Comparison of ENCODE assay signal across 17 cellular contexts in genomic region chr10:102473445-102474331, GRCh38. TPM values are rescaled to one million over a fixed set of nuclear protein-coding genes. Genes with fewer than 3 reads are reported as not detected.
DNase-seq lines count a peak whose midpoint lies in the region; ATAC-seq, FAIRE-seq and TF ChIP-seq lines count a peak whose summit lies in the region.
"Had no signal": no experiment of that assay in that cellular context is flagged by ENCODE, and none has a peak within 500 bp of the region (broad histone marks: within the 10 kb centered on the region; RNA-seq: fewer than 3 reads in every experiment).

No MANE protein-coding gene starts in this region.

- POLR2A ChIA-PET in K562 (lab: Yijun Ruan, JAX), result interaction anchor here (0.6 to 2.1 kb wide), 3 partner anchors 11 to 319 kb away, joined by 3 to 7 read pairs (median 5); no protein-coding TSS in a partner anchor

- no TSS peak for BruUV-seq in K562 (replicated peaks; lab: Mats Ljungman, UMichigan)

- TF ChIP-seq RAD21 in K562 (CRISPR knock-in tag; conservative IDR thresholded peaks at IDR 0.05 in 1 of 2, IDR thresholded peaks at IDR 0.05 in 1 of 2), result no peak

- H2AFZ ChIP-seq in K562 (ENCODE audit: low read depth, low read length), result no peak overlapping the region

- no peaks in the 10 kb centered on the region for H3K27me3 Mint-ChIP-seq in natural killer cell treated with Interleukin-12 subunit alpha and Interleukin-12 subunit beta and Interleukin-15 and Interleukin-18, amount 100 ng/mL, for 72 hours
- no peaks in the 10 kb centered on the region for H3K27me3 Mint-ChIP-seq in natural killer cell (ENCODE audit: low read depth in 2 of 2)
- no peaks in the 10 kb centered on the region for H3K27me3 Mint-ChIP-seq in activated CD8-positive, alpha-beta memory T cell treated with anti-CD3 and anti-CD28 coated beads, Interleukin-2, amount 10 ng/mL, durations not matched to agents 7 days and 5 days
- H3K27me3 Mint-ChIP-seq in stimulated activated naive B cell treated with anti-CD40 and anti-IgM and Interleukin-4, amounts not matched to agents 10 μg/mL and 1 μg/mL and 100 μg/mL, for 72 hours, result no peaks in the 10 kb centered on the region

- no peak for TF ChIP-seq POLR2A in K562 (conservative IDR thresholded peaks at IDR 0.05)

- no peak for TF ChIP-seq EP300 in K562 (IDR thresholded peaks at IDR 0.05; ENCODE audit: low read length)

- no peak overlapping the region for H3K4me3 ChIP-seq in K562

- no peaks in the 10 kb centered on the region for H3K36me3 Mint-ChIP-seq in natural killer cell treated with Interleukin-12 subunit alpha and Interleukin-12 subunit beta and Interleukin-15 and Interleukin-18, amount 100 ng/mL, for 72 hours
- H3K36me3 Mint-ChIP-seq in natural killer cell, result no peaks in the 10 kb centered on the region
- H3K36me3 Mint-ChIP-seq in activated CD8-positive, alpha-beta memory T cell treated with anti-CD3 and anti-CD28 coated beads, Interleukin-2, amount 10 ng/mL, durations not matched to agents 7 days and 5 days, result peaks cover 1% of the 10 kb centered on the region
- peaks cover 20 to 32% of the 10 kb centered on the region in 2 donors for H3K36me3 Mint-ChIP-seq in stimulated activated naive B cell treated with anti-CD40 and anti-IgM and Interleukin-4, amounts not matched to agents 10 μg/mL and 1 μg/mL and 100 μg/mL, for 72 hours

- H3K9me3 Mint-ChIP-seq in natural killer cell treated with Interleukin-12 subunit alpha and Interleukin-12 subunit beta and Interleukin-15 and Interleukin-18, amount 100 ng/mL, for 72 hours, result no peaks in the 10 kb centered on the region
- H3K9me3 Mint-ChIP-seq in natural killer cell, result no peaks in the 10 kb centered on the region
- no peaks in the 10 kb centered on the region for H3K9me3 Mint-ChIP-seq in activated CD8-positive, alpha-beta memory T cell treated with anti-CD3 and anti-CD28 coated beads, Interleukin-2, amount 10 ng/mL, durations not matched to agents 7 days and 5 days (ENCODE audit: low read depth)
- H3K9me3 Mint-ChIP-seq in stimulated activated naive B cell treated with anti-CD40 and anti-IgM and Interleukin-4, amounts not matched to agents 10 μg/mL and 1 μg/mL and 100 μg/mL, for 72 hours, result no peaks in the 10 kb centered on the region

- no peaks in the 10 kb centered on the region for H3K9me1 ChIP-seq in K562 (ENCODE audit: control insufficient read depth, insufficient read depth, low read length)

- no peak for ATAC-seq in natural killer cell treated with Interleukin-12 subunit alpha and Interleukin-12 subunit beta and Interleukin-15 and Interleukin-18, amount 100 ng/mL, for 72 hours
- ATAC-seq in natural killer cell (no peak), K562 (no peak), HG03521 (IDR thresholded peaks at IDR 0.05; ENCODE audit: unreplicated experiment) (no peak)
- peak; percentile 76 for ATAC-seq in activated CD8-positive, alpha-beta memory T cell treated with anti-CD3 and anti-CD28 coated beads, Interleukin-2, amount 10 ng/mL, durations not matched to agents 7 days and 5 days
- ATAC-seq in stimulated activated naive B cell treated with anti-CD40 and anti-IgM and Interleukin-4, amounts not matched to agents 10 μg/mL and 1 μg/mL and 100 μg/mL, for 72 hours (replicated peaks), result no peak

- H3K4me1 Mint-ChIP-seq in natural killer cell treated with Interleukin-12 subunit alpha and Interleukin-12 subunit beta and Interleukin-15 and Interleukin-18, amount 100 ng/mL, for 72 hours (ENCODE audit: low read depth in 2 of 2), result peaks cover 14 to 19% of the 10 kb centered on the region in 2 donors
- peaks cover 0 to 17% of the 10 kb centered on the region in 2 donors for H3K4me1 Mint-ChIP-seq in natural killer cell
- H3K4me1 Mint-ChIP-seq in activated CD8-positive, alpha-beta memory T cell treated with anti-CD3 and anti-CD28 coated beads, Interleukin-2, amount 10 ng/mL, durations not matched to agents 7 days and 5 days, result peaks cover 10% of the 10 kb centered on the region
- peaks cover 2 to 4% of the 10 kb centered on the region in 2 donors for H3K4me1 Mint-ChIP-seq in stimulated activated naive B cell treated with anti-CD40 and anti-IgM and Interleukin-4, amounts not matched to agents 10 μg/mL and 1 μg/mL and 100 μg/mL, for 72 hours

- H4K20me1 ChIP-seq in K562 (replicated peaks; ENCODE audit: control insufficient read depth, insufficient read depth, low read length), result no peaks in the 10 kb centered on the region

- H3K9me3 ChIP-seq in K562 (replicated peaks; ENCODE audit: control insufficient read depth, insufficient read depth, low read depth, low read length), result no peaks in the 10 kb centered on the region
- H3K9me3 ChIP-seq: neutrophil had no signal

- no peak overlapping the region for H3K4me3 Mint-ChIP-seq in natural killer cell treated with Interleukin-12 subunit alpha and Interleukin-12 subunit beta and Interleukin-15 and Interleukin-18, amount 100 ng/mL, for 72 hours
- no peak overlapping the region for H3K4me3 Mint-ChIP-seq in natural killer cell
- no peak overlapping the region for H3K4me3 Mint-ChIP-seq in activated CD8-positive, alpha-beta memory T cell treated with anti-CD3 and anti-CD28 coated beads, Interleukin-2, amount 10 ng/mL, durations not matched to agents 7 days and 5 days
- no peak overlapping the region for H3K4me3 Mint-ChIP-seq in stimulated activated naive B cell treated with anti-CD40 and anti-IgM and Interleukin-4, amounts not matched to agents 10 μg/mL and 1 μg/mL and 100 μg/mL, for 72 hours

- no peak for FAIRE-seq in K562 (lab: Jason Lieb, UNC)
- FAIRE-seq: astrocyte had no signal

- intact Hi-C loops in natural killer cell (cut with micrococcal nuclease) (loop anchor here (10.0 kb wide), 1 partner anchor 319 kb away; the partner anchor contains the start of gene NOLC1), K562 (cut with micrococcal nuclease) (no loop called here)

- no peaks in the 10 kb centered on the region for H3K79me2 ChIP-seq in K562 (ENCODE audit: control insufficient read depth, insufficient read depth, low read length)

- 88% methylated on average over 17 of the region's 27 CpGs for whole genome bisulfite sequencing in K562 (ENCODE audit: insufficient coverage, low coverage, missing lambda C conversion rate)

- CTCF ChIA-PET in activated CD8-positive, alpha-beta memory T cell treated with anti-CD3 and anti-CD28 coated beads, Interleukin-2, amount 10 ng/mL, durations not matched to agents 7 days and 5 days (lab: Charles Lee), result interaction anchor here (1.0 to 1.7 kb wide), 6 partner anchors 10 to 304 kb away, joined by 3 to 7 read pairs (median 4); partner anchors contain the start of gene FBXL15
- CTCF ChIA-PET in K562 (lab: Yijun Ruan, JAX; ENCODE audit: low intra/inter-chr PET ratio), result no interaction called here

- no peak for DNase-seq in natural killer cell treated with Interleukin-12 subunit alpha and Interleukin-12 subunit beta and Interleukin-15 and Interleukin-18, amount 100 ng/mL, for 72 hours (ENCODE audit: low spot score)
- DNase-seq in natural killer cell (no peak), K562 (ENCODE audit: extremely low read depth in 1 of 4, low spot score in 3 of 4) (no peak), NCI-H2107 (lab: John Stamatoyannopoulos, UW) (no peak), SIG-M5 treated with dmso at 0.1 percent for 504 hours (lab: John Stamatoyannopoulos, UW; ENCODE audit: unreplicated experiment) (no peak)
- no peak for DNase-seq in activated CD8-positive, alpha-beta memory T cell treated with anti-CD3 and anti-CD28 coated beads, Interleukin-2, amount 10 ng/mL, durations not matched to agents 7 days and 5 days
- no peak for DNase-seq in stimulated activated naive B cell treated with anti-CD40 and anti-IgM and Interleukin-4, amounts not matched to agents 10 μg/mL and 1 μg/mL and 100 μg/mL, for 72 hours
- DNase-seq: foreskin fibroblast, hypothalamus, mesendoderm, MM.1S, NCI-H1930, NCI-H510A had no signal

- H3K27ac Mint-ChIP-seq in natural killer cell treated with Interleukin-12 subunit alpha and Interleukin-12 subunit beta and Interleukin-15 and Interleukin-18, amount 100 ng/mL, for 72 hours, result peak overlapping the region; percentile 40 to 52
- peak overlapping the region in 1 of 2 donors; percentile 68 for H3K27ac Mint-ChIP-seq in natural killer cell
- H3K27ac Mint-ChIP-seq in activated CD8-positive, alpha-beta memory T cell treated with anti-CD3 and anti-CD28 coated beads, Interleukin-2, amount 10 ng/mL, durations not matched to agents 7 days and 5 days, result peak overlapping the region; percentile 64
- peak overlapping the region; percentile 88 for H3K27ac Mint-ChIP-seq in stimulated activated naive B cell treated with anti-CD40 and anti-IgM and Interleukin-4, amounts not matched to agents 10 μg/mL and 1 μg/mL and 100 μg/mL, for 72 hours

- H3K4me2 ChIP-seq in K562 (ENCODE audit: insufficient read depth, low read length), result no peak overlapping the region

- H3K4me1 ChIP-seq in K562 (replicated peaks in 1 of 2; ENCODE audit: control insufficient read depth in 2 of 2, insufficient read depth in 2 of 2, low read length in 2 of 2), result peaks cover under 1 to 8% of the 10 kb centered on the region in 2 experiments; a peak in 4 of 5 replicates

- H3K9ac ChIP-seq in K562 (ENCODE audit: insufficient read depth in 1 of 2, low read depth in 2 of 2, low read length in 2 of 2), result no peak overlapping the region; a peak in 1 of 4 replicates

- in situ Hi-C loops in K562 (cut with MboI), result no loop called here

- H3K36me3 ChIP-seq in K562 (ENCODE audit: control insufficient read depth, insufficient read depth, low read length), result 0 out of 3 replicates have a peak, but pooled peaks cover 4% of the 10 kb centered on the region

- H3K27ac ChIP-seq in K562 (ENCODE audit: extremely low read depth, low read depth, low read length), result no peak overlapping the region
- H3K27ac ChIP-seq: neutrophil, RWPE1 had no signal

- no peaks in the 10 kb centered on the region for H3K27me3 ChIP-seq in K562 (ENCODE audit: control insufficient read depth in 2 of 2, insufficient read depth in 2 of 2, low read length in 2 of 2)
- H3K27me3 ChIP-seq: neutrophil had no signal

- TF ChIP-seq CTCF in natural killer cell (IDR thresholded peaks at IDR 0.05) (no peak), K562 (IDR thresholded peaks at IDR 0.05 in 2 of 3, conservative IDR thresholded peaks at IDR 0.05 in 1 of 3; ENCODE audit: insufficient read depth in 2 of 3, low read depth in 1 of 3, low read length in 3 of 3) (no peak)

RNA-seq across cellular contexts. Expression of gene C10orf95, which starts 22.3 kb away (rescaled TPM):
- total RNA-seq in natural killer cell treated with Interleukin-12 subunit alpha and Interleukin-12 subunit beta and Interleukin-15 and Interleukin-18, amount 100 ng/mL, for 72 hours, result under 1 TPM in 1 of 2 donors, not detected in 1; 0.98 TPM
- total RNA-seq in natural killer cell (under 1 TPM; 0.25 to 0.41 (median 0.35) TPM), K562 (2014; rRNA removed) (0.41 and 0.90 TPM in 2 replicates), K562 (2014; rRNA removed; fragmentation: Illumina TruSeq; extraction: Trizol) (not detected in 2 replicates), K562 (2015; rRNA removed; fragmentation: Illumina TruSeq; extraction: Trizol) (0.26 and 0.29 TPM in 2 replicates), K562 (2021) (0.38 and 0.49 TPM in 2 replicates)
- total RNA-seq in activated CD8-positive, alpha-beta memory T cell treated with anti-CD3 and anti-CD28 coated beads, Interleukin-2, amount 10 ng/mL, durations not matched to agents 7 days and 5 days, result under 1 TPM in 1 of 2 experiments, not detected in 1; 0.35 TPM
- total RNA-seq in K562 (2011; cell fraction: chromatin; rRNA removed; ENCODE audit: low replicate concordance), result 0.48 and 0.93 TPM in 2 replicates
- total RNA-seq in K562 (2011; cell fraction: nucleolus; rRNA removed), result 1.0 and 1.3 TPM in 2 replicates
- 1.6 and 1.9 TPM in 2 replicates for total RNA-seq in K562 (2011; cell fraction: nucleoplasm; rRNA removed)
- polyA plus RNA-seq in K562 (2011; rRNA removed) (0.08 and 0.24 TPM in 2 replicates), K562 (2014; fragmentation: Illumina TruSeq; extraction: Trizol) (0.18 and 0.30 TPM in 2 replicates), K562 (2014; fragmentation: Nextera tagmentation; extraction: Ambion mirVana) (under 1 TPM; 0.03 to 0.14 TPM), K562 (2014; rRNA removed) (0.16 and 0.35 TPM in 2 replicates)
- 0.40 and 0.70 TPM in 2 replicates for polyA plus RNA-seq in K562 (2011; cell fraction: cytosol; rRNA removed)
- polyA plus RNA-seq in K562 (2011; cell fraction: nucleus; rRNA removed), result 0.63 and 0.87 TPM in 2 replicates
- polyA plus RNA-seq in K562 (2012), result 1.9 and 2.0 TPM in 2 replicates
- 0.21 and 0.30 TPM in 2 replicates for polyA minus RNA-seq in K562 (2011; rRNA and poly(A)+ RNA removed)
- polyA minus RNA-seq in K562 (2011; cell fraction: cytosol; rRNA and poly(A)+ RNA removed), result not detected in 2 replicates
- polyA minus RNA-seq in K562 (2011; cell fraction: nucleus; rRNA and poly(A)+ RNA removed), result 1.2 and 1.5 TPM in 2 replicates

RNA-seq across cellular contexts. Expression of gene ACTR1A, which starts 28.8 kb away (rescaled TPM):
- 100 to 1,000 TPM in 1 of 2 donors, 10 to 100 TPM in 1; 84.5 to 108 TPM for total RNA-seq in natural killer cell treated with Interleukin-12 subunit alpha and Interleukin-12 subunit beta and Interleukin-15 and Interleukin-18, amount 100 ng/mL, for 72 hours
- 100 to 1,000 TPM; 101 to 129 (median 110) TPM for total RNA-seq in natural killer cell
- total RNA-seq in activated CD8-positive, alpha-beta memory T cell treated with anti-CD3 and anti-CD28 coated beads, Interleukin-2, amount 10 ng/mL, durations not matched to agents 7 days and 5 days, result 10 to 100 TPM; 72.2 to 86.7 TPM
- 49.4 and 103 TPM in 2 replicates for total RNA-seq in K562 (2011; cell fraction: chromatin; rRNA removed; ENCODE audit: low replicate concordance)
- total RNA-seq in K562 (2011; cell fraction: nucleolus; rRNA removed), result 55.9 and 62.7 TPM in 2 replicates
- 52.4 and 56.3 TPM in 2 replicates for total RNA-seq in K562 (2011; cell fraction: nucleoplasm; rRNA removed)
- total RNA-seq in K562 (2014; rRNA removed), result 47.8 and 49.1 TPM in 2 replicates
- 39.8 and 43.6 TPM in 2 replicates for total RNA-seq in K562 (2014; rRNA removed; fragmentation: Illumina TruSeq; extraction: Trizol)
- total RNA-seq in K562 (2015; rRNA removed; fragmentation: Illumina TruSeq; extraction: Trizol), result 47.7 and 52.5 TPM in 2 replicates
- total RNA-seq in K562 (2021), result 56.7 and 60.5 TPM in 2 replicates
- 77.2 and 80.3 TPM in 2 replicates for polyA plus RNA-seq in K562 (2011; rRNA removed)
- 72.0 and 75.9 TPM in 2 replicates for polyA plus RNA-seq in K562 (2011; cell fraction: cytosol; rRNA removed)
- polyA plus RNA-seq in K562 (2011; cell fraction: nucleus; rRNA removed), result 90.8 and 94.6 TPM in 2 replicates
- 44.6 and 45.2 TPM in 2 replicates for polyA plus RNA-seq in K562 (2012)
- polyA plus RNA-seq in K562 (2014; fragmentation: Illumina TruSeq; extraction: Trizol), result 60.2 and 60.9 TPM in 2 replicates
- 10 to 100 TPM; 36.3 to 44.1 TPM for polyA plus RNA-seq in K562 (2014; fragmentation: Nextera tagmentation; extraction: Ambion mirVana)
- polyA plus RNA-seq in K562 (2014; rRNA removed), result 49.6 and 60.5 TPM in 2 replicates
- polyA minus RNA-seq in K562 (2011; rRNA and poly(A)+ RNA removed), result 46.7 and 62.1 TPM in 2 replicates
- 38.5 TPM in 2 replicates for polyA minus RNA-seq in K562 (2011; cell fraction: cytosol; rRNA and poly(A)+ RNA removed)
- polyA minus RNA-seq in K562 (2011; cell fraction: nucleus; rRNA and poly(A)+ RNA removed), result 23.0 and 41.4 TPM in 2 replicates

RNA-seq across cellular contexts. Expression of gene SUFU, which starts 30.1 kb away (rescaled TPM):
- 10 to 100 TPM in 1 of 2 donors, 1 to 10 TPM in 1; 6.8 to 10.9 TPM for total RNA-seq in natural killer cell treated with Interleukin-12 subunit alpha and Interleukin-12 subunit beta and Interleukin-15 and Interleukin-18, amount 100 ng/mL, for 72 hours
- 10 to 100 TPM in 2 of 3 donors, 1 to 10 TPM in 1; 8.2 to 13.0 (median 11.5) TPM for total RNA-seq in natural killer cell
- total RNA-seq in activated CD8-positive, alpha-beta memory T cell treated with anti-CD3 and anti-CD28 coated beads, Interleukin-2, amount 10 ng/mL, durations not matched to agents 7 days and 5 days, result 10 to 100 TPM in 1 of 2 experiments, 1 to 10 TPM in 1; 9.8 to 12.9 TPM
- 5.6 and 12.2 TPM in 2 replicates for total RNA-seq in K562 (2011; cell fraction: chromatin; rRNA removed; ENCODE audit: low replicate concordance)
- total RNA-seq in K562 (2011; cell fraction: nucleolus; rRNA removed), result 5.0 and 5.7 TPM in 2 replicates
- 6.2 and 7.5 TPM in 2 replicates for total RNA-seq in K562 (2011; cell fraction: nucleoplasm; rRNA removed)
- total RNA-seq in K562 (2014; rRNA removed), result 0.82 and 1.3 TPM in 2 replicates
- total RNA-seq in K562 (2014; rRNA removed; fragmentation: Illumina TruSeq; extraction: Trizol), result 0.67 and 0.69 TPM in 2 replicates
- total RNA-seq in K562 (2015; rRNA removed; fragmentation: Illumina TruSeq; extraction: Trizol), result 0.76 and 0.90 TPM in 2 replicates
- total RNA-seq in K562 (2021), result 6.3 and 6.8 TPM in 2 replicates
- 1.8 and 2.6 TPM in 2 replicates for polyA plus RNA-seq in K562 (2011; rRNA removed)
- polyA plus RNA-seq in K562 (2011; cell fraction: cytosol; rRNA removed), result 2.4 and 2.5 TPM in 2 replicates
- 4.1 and 4.5 TPM in 2 replicates for polyA plus RNA-seq in K562 (2011; cell fraction: nucleus; rRNA removed)
- 4.0 and 5.1 TPM in 2 replicates for polyA plus RNA-seq in K562 (2012)
- polyA plus RNA-seq in K562 (2014; fragmentation: Illumina TruSeq; extraction: Trizol), result 4.5 and 4.8 TPM in 2 replicates
- polyA plus RNA-seq in K562 (2014; fragmentation: Nextera tagmentation; extraction: Ambion mirVana), result under 1 TPM; 0.59 to 0.78 TPM
- 2.4 and 2.8 TPM in 2 replicates for polyA plus RNA-seq in K562 (2014; rRNA removed)
- polyA minus RNA-seq in K562 (2011; rRNA and poly(A)+ RNA removed), result 2.0 and 2.8 TPM in 2 replicates
- 2.8 and 3.6 TPM in 2 replicates for polyA minus RNA-seq in K562 (2011; cell fraction: cytosol; rRNA and poly(A)+ RNA removed)
- 1.6 and 2.2 TPM in 2 replicates for polyA minus RNA-seq in K562 (2011; cell fraction: nucleus; rRNA and poly(A)+ RNA removed)

RNA-seq across cellular contexts. Expression of gene CUEDC2, which starts 41.3 kb away (rescaled TPM):
- total RNA-seq in natural killer cell treated with Interleukin-12 subunit alpha and Interleukin-12 subunit beta and Interleukin-15 and Interleukin-18, amount 100 ng/mL, for 72 hours, result 10 to 100 TPM; 39.8 to 58.5 TPM
- total RNA-seq in natural killer cell, result 10 to 100 TPM; 35.0 to 43.0 (median 37.7) TPM
- 10 to 100 TPM; 73.5 to 78.2 TPM for total RNA-seq in activated CD8-positive, alpha-beta memory T cell treated with anti-CD3 and anti-CD28 coated beads, Interleukin-2, amount 10 ng/mL, durations not matched to agents 7 days and 5 days
- total RNA-seq in K562 (2011; cell fraction: chromatin; rRNA removed; ENCODE audit: low replicate concordance), result 16.7 and 39.3 TPM in 2 replicates
- 30.3 and 31.5 TPM in 2 replicates for total RNA-seq in K562 (2011; cell fraction: nucleolus; rRNA removed)
- 14.4 and 24.2 TPM in 2 replicates for total RNA-seq in K562 (2011; cell fraction: nucleoplasm; rRNA removed)
- 35.9 and 37.0 TPM in 2 replicates for total RNA-seq in K562 (2014; rRNA removed)
- total RNA-seq in K562 (2014; rRNA removed; fragmentation: Illumina TruSeq; extraction: Trizol), result 13.5 and 17.8 TPM in 2 replicates
- 19.9 and 21.0 TPM in 2 replicates for total RNA-seq in K562 (2015; rRNA removed; fragmentation: Illumina TruSeq; extraction: Trizol)
- 36.0 and 40.1 TPM in 2 replicates for total RNA-seq in K562 (2021)
- 27.4 and 34.9 TPM in 2 replicates for polyA plus RNA-seq in K562 (2011; rRNA removed)
- polyA plus RNA-seq in K562 (2011; cell fraction: cytosol; rRNA removed), result 53.4 and 65.7 TPM in 2 replicates
- 66.8 and 81.1 TPM in 2 replicates for polyA plus RNA-seq in K562 (2011; cell fraction: nucleus; rRNA removed)
- 33.8 and 48.3 TPM in 2 replicates for polyA plus RNA-seq in K562 (2012)
- polyA plus RNA-seq in K562 (2014; fragmentation: Illumina TruSeq; extraction: Trizol), result 44.5 and 48.9 TPM in 2 replicates
- 10 to 100 TPM in 1 of 2 experiments, 1 to 10 TPM in 1; 8.5 to 17.0 TPM for polyA plus RNA-seq in K562 (2014; fragmentation: Nextera tagmentation; extraction: Ambion mirVana)
- 45.6 and 48.3 TPM in 2 replicates for polyA plus RNA-seq in K562 (2014; rRNA removed)
- polyA minus RNA-seq in K562 (2011; rRNA and poly(A)+ RNA removed), result 9.5 TPM in 2 replicates
- 22.7 and 24.0 TPM in 2 replicates for polyA minus RNA-seq in K562 (2011; cell fraction: cytosol; rRNA and poly(A)+ RNA removed)
- polyA minus RNA-seq in K562 (2011; cell fraction: nucleus; rRNA and poly(A)+ RNA removed), result 7.7 and 8.6 TPM in 2 replicates

RNA-seq across cellular contexts. Expression of gene FBXL15, which starts 53.1 kb away (rescaled TPM):
- total RNA-seq in natural killer cell treated with Interleukin-12 subunit alpha and Interleukin-12 subunit beta and Interleukin-15 and Interleukin-18, amount 100 ng/mL, for 72 hours, result 10 to 100 TPM; 22.0 to 23.7 TPM
- total RNA-seq in natural killer cell, result 10 to 100 TPM; 15.2 to 17.4 (median 15.5) TPM
- total RNA-seq in activated CD8-positive, alpha-beta memory T cell treated with anti-CD3 and anti-CD28 coated beads, Interleukin-2, amount 10 ng/mL, durations not matched to agents 7 days and 5 days, result 10 to 100 TPM; 13.5 to 15.2 TPM
- total RNA-seq in K562 (2011; cell fraction: chromatin; rRNA removed; ENCODE audit: low replicate concordance), result 2.1 and 10.9 TPM in 2 replicates
- total RNA-seq in K562 (2011; cell fraction: nucleolus; rRNA removed), result 16.8 and 21.0 TPM in 2 replicates
- total RNA-seq in K562 (2011; cell fraction: nucleoplasm; rRNA removed), result 6.7 and 7.4 TPM in 2 replicates
- total RNA-seq in K562 (2014; rRNA removed), result 25.8 and 27.4 TPM in 2 replicates
- 0.80 and 1.2 TPM in 2 replicates for total RNA-seq in K562 (2014; rRNA removed; fragmentation: Illumina TruSeq; extraction: Trizol)
- 4.1 and 4.5 TPM in 2 replicates for total RNA-seq in K562 (2015; rRNA removed; fragmentation: Illumina TruSeq; extraction: Trizol)
- 19.5 and 25.4 TPM in 2 replicates for total RNA-seq in K562 (2021)
- 3.5 and 5.6 TPM in 2 replicates for polyA plus RNA-seq in K562 (2011; rRNA removed)
- 10.9 and 32.1 TPM in 2 replicates for polyA plus RNA-seq in K562 (2011; cell fraction: cytosol; rRNA removed)
- 29.9 and 52.2 TPM in 2 replicates for polyA plus RNA-seq in K562 (2011; cell fraction: nucleus; rRNA removed)
- 9.6 and 16.4 TPM in 2 replicates for polyA plus RNA-seq in K562 (2012)
- polyA plus RNA-seq in K562 (2014; fragmentation: Illumina TruSeq; extraction: Trizol), result 1.4 and 3.1 TPM in 2 replicates
- under 1 TPM; 0.08 to 0.31 TPM for polyA plus RNA-seq in K562 (2014; fragmentation: Nextera tagmentation; extraction: Ambion mirVana)
- 24.0 and 25.9 TPM in 2 replicates for polyA plus RNA-seq in K562 (2014; rRNA removed)
- 0.49 and 0.72 TPM in 2 replicates for polyA minus RNA-seq in K562 (2011; rRNA and poly(A)+ RNA removed)
- 2.8 and 7.2 TPM in 2 replicates for polyA minus RNA-seq in K562 (2011; cell fraction: cytosol; rRNA and poly(A)+ RNA removed)
- polyA minus RNA-seq in K562 (2011; cell fraction: nucleus; rRNA and poly(A)+ RNA removed), result 5.5 and 7.0 TPM in 2 replicates
